Comparison of ENCODE assay signal across 8 cellular contexts in genomic region chr2:234288974-234289455, GRCh38.
DNase-seq lines count a peak whose midpoint lies in the region; ATAC-seq and TF ChIP-seq lines count a peak whose summit lies in the region.

No MANE protein-coding gene starts in this region.

- no peak overlapping the region for H3K4me3 Mint-ChIP-seq in glutamatergic neuron (ENCODE audit: unreplicated experiment)

- H3K4me1 ChIP-seq in Peyer's patch, result peaks cover 0 to 28% (median 13%) of the 10 kb centered on the region in 4 donors

- H3K27ac ChIP-seq in HL-60 (replicated peaks) (no peak overlapping the region), Peyer's patch (peak overlapping the region; percentile 71 to 81 (median 78))

- H3K27me3 ChIP-seq in HL-60 (ENCODE audit: insufficient read depth, poor library complexity, severe bottlenecking) (no peaks in the 10 kb centered on the region), Peyer's patch (no peaks in the 10 kb centered on the region)

- TF ChIP-seq CTCF in HL-60 (IDR thresholded peaks at IDR 0.05; ENCODE audit: insufficient read depth, low read length) (peak; percentile 47), Peyer's patch (IDR thresholded peaks at IDR 0.05) (peak; percentile 62 to 77 (median 74)), glutamatergic neuron (IDR thresholded peaks at IDR 0.05; ENCODE audit: partially characterized antibody, unreplicated experiment) (peak; percentile 95)

- ATAC-seq in HG03457 (IDR thresholded peaks at IDR 0.05; ENCODE audit: unreplicated experiment), result no peak
- ATAC-seq in GM21515 (IDR thresholded peaks at IDR 0.05; ENCODE audit: unreplicated experiment), result no peak

- H3K36me3 ChIP-seq in Peyer's patch, result no peaks in the 10 kb centered on the region

- peaks cover 5% of the 10 kb centered on the region for H3K27me3 Mint-ChIP-seq in glutamatergic neuron (ENCODE audit: unreplicated experiment)

- peak; percentile 91 for DNase-seq in CD1c-positive myeloid dendritic cell (ENCODE audit: extremely low spot score)
- DNase-seq in HL-60 (ENCODE audit: low read depth in 1 of 2, low spot score in 1 of 2), result peak; percentile 61 to 84
- DNase-seq in Peyer's patch, result peak; percentile 69 to 88 (median 75)
- peak; percentile 51 for DNase-seq in activated gamma-delta T cell treated with anti-CD3 and anti-CD28 coated beads, Interleukin-2, amount 50 U/mL, for 16 hours (ENCODE audit: low read depth)
- DNase-seq in glutamatergic neuron, result peak; percentile 86
- peak; percentile 67 for DNase-seq in retina

- H3K4me1 Mint-ChIP-seq in glutamatergic neuron (ENCODE audit: low read depth, unreplicated experiment), result peaks cover 3% of the 10 kb centered on the region

- H3K9me3 Mint-ChIP-seq in glutamatergic neuron (ENCODE audit: unreplicated experiment), result no peaks in the 10 kb centered on the region

- no peak overlapping the region for H3K27ac Mint-ChIP-seq in glutamatergic neuron (ENCODE audit: unreplicated experiment)

- no peaks in the 10 kb centered on the region for H3K36me3 Mint-ChIP-seq in glutamatergic neuron (ENCODE audit: unreplicated experiment)

- no peak overlapping the region for H3K4me3 ChIP-seq in HL-60 (replicated peaks; ENCODE audit: insufficient read depth, low read length)
- H3K4me3 ChIP-seq in Peyer's patch, result no peak overlapping the region

- H3K9me3 ChIP-seq in Peyer's patch, result no peaks in the 10 kb centered on the region

- no peak for TF ChIP-seq POLR2A in Peyer's patch (IDR thresholded peaks at IDR 0.05)
